In the genomic region with DNA sequence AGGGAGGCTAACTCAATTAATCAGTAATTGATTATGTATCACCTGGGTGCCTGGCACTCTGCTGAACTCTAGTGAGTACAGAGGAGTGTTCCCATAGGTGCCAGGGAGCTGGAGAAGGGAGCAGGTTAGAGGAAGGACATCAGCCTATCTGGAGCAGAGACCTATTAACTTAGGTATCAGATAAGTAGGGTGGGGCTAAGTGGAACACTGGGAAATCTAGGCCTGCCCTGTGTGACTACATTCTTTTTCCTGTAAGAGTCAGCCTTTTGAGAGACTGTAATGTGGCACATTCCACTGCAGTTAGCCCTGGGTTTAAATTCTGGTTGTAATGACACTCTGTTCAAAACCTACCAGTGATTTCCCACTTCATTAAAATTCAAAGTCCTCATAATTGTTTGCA, we compare ENCODE assay signal across 11 cellular contexts. TPM values are rescaled to one million over a fixed set of nuclear protein-coding genes. Genes with fewer than 3 reads are reported as not detected.
A peak's percentile ranks its signal among the peaks of the same experiment; 100 is the strongest.
DNase-seq lines count a peak whose midpoint lies in the region; ATAC-seq, FAIRE-seq and TF ChIP-seq lines count a peak whose summit lies in the region.
"Had no signal": no experiment of that assay in that cellular context is flagged by ENCODE, and none has a peak within 500 bp of the region (broad histone marks: within the 10 kb centered on the region; RNA-seq: fewer than 3 reads in every experiment).

No MANE protein-coding gene starts in this region.

- intact Hi-C loops in HCT116 (cut with micrococcal nuclease): no loop called here
- intact Hi-C loops in vagina (cut with DNase I): no loop called here

- peak; percentile 83 for ATAC-seq in HCT116
- no peak for ATAC-seq in GM18867 (IDR thresholded peaks at IDR 0.05; ENCODE audit: unreplicated experiment)
- ATAC-seq in GM21381 (IDR thresholded peaks at IDR 0.05; ENCODE audit: unreplicated experiment): no peak
- no peak for ATAC-seq in GM21390 (IDR thresholded peaks at IDR 0.05; ENCODE audit: unreplicated experiment)

- H3K9ac ChIP-seq in HCT116 (ENCODE audit: low read length): no peak overlapping the region

- H3K9me3 ChIP-seq in HCT116 (ENCODE audit: control insufficient read depth in 1 of 2, insufficient read depth in 1 of 2, low read depth in 1 of 2, low read length in 2 of 2): no peaks in the 10 kb centered on the region
- H3K9me3 ChIP-seq in small intestine (ENCODE audit: control insufficient read depth, low read depth): no peaks in the 10 kb centered on the region
- H3K9me3 ChIP-seq in vagina: no peaks in the 10 kb centered on the region

- H3K9me2 ChIP-seq in HCT116 (ENCODE audit: insufficient read depth): no peaks in the 10 kb centered on the region

- FAIRE-seq in small intestine (lab: Jason Lieb, UNC): no peak

- H3K27ac ChIP-seq in HCT116 (ENCODE audit: low read depth, low read length) (no peak overlapping the region), small intestine (ENCODE audit: low read depth in 1 of 2, low read length in 1 of 2) (peak overlapping the region; percentile 82 to 89), vagina (no peak overlapping the region)

- H3K4me1 ChIP-seq in HCT116 (ENCODE audit: control insufficient read depth in 1 of 2, insufficient read depth in 2 of 2, low read length in 2 of 2) (peaks cover 2 to 13% of the 10 kb centered on the region in 2 experiments; a peak in 2 of 4 replicates), small intestine (ENCODE audit: control insufficient read depth in 2 of 2, insufficient read depth in 1 of 2, low read depth in 1 of 2, low read length in 1 of 2) (peaks cover 0 to 4% of the 10 kb centered on the region in 2 donors), vagina (peaks cover 48% of the 10 kb centered on the region)

- no peak overlapping the region for H2AFZ ChIP-seq in HCT116 (ENCODE audit: low read depth, low read length, poor library complexity, severe bottlenecking)

- DNase-seq in HCT116 (ENCODE audit: low read depth, low spot score) (no peak), astrocyte of the hippocampus (ENCODE audit: low read depth, low spot score) (peak; percentile 42), iPS-NIHi11 (ENCODE audit: low spot score) (peak; percentile 28), small intestine (peak; percentile 95), vagina (ENCODE audit: extremely low spot score in 2 of 2) (no peak)
- DNase-seq: activated CD4-positive, alpha-beta T cell treated with anti-CD3 and anti-CD28 coated beads, Interleukin-2, amount 50 U/mL, for 48 hours; midbrain; SHP77 had no signal

- no peak for TF ChIP-seq POLR2A in HCT116 (IDR thresholded peaks at IDR 0.05; ENCODE audit: borderline replicate concordance, extremely low read depth, insufficient read depth, insufficient read length)
- TF ChIP-seq POLR2A in vagina (IDR thresholded peaks at IDR 0.05): no peak

- peak overlapping the region; percentile 32 for H3K4me2 ChIP-seq in HCT116 (ENCODE audit: low read length)

- POLR2A ChIA-PET in HCT116 (lab: Charles Lee): interaction anchor here (1.7 kb wide), 1 partner anchor 12 kb away, joined by 10 read pairs; the partner anchor contains the start of gene STX12

- TF ChIP-seq RAD21 in HCT116 (IDR thresholded peaks at IDR 0.05; ENCODE audit: low read depth): no peak

- TF ChIP-seq CTCF in HCT116 (IDR thresholded peaks at IDR 0.05 in 2 of 3, conservative IDR thresholded peaks at IDR 0.05 in 1 of 3; ENCODE audit: borderline replicate concordance in 1 of 3, insufficient read depth in 1 of 3, low read depth in 2 of 3, low read length in 2 of 3) (no peak), vagina (IDR thresholded peaks at IDR 0.05) (no peak)

- H3K79me2 ChIP-seq in HCT116 (ENCODE audit: insufficient read depth, low read length): peaks cover 8% of the 10 kb centered on the region; the same call in 1 of the 2 replicates

- BruUV-seq in HCT116 (replicated peaks; lab: Mats Ljungman, UMichigan): no TSS peak

- H3K4me3 ChIP-seq in HCT116 (replicated peaks in 1 of 2; ENCODE audit: low read depth in 1 of 2, low read length in 2 of 2) (no peak overlapping the region), small intestine (ENCODE audit: low read depth in 1 of 2, low read length in 2 of 2) (no peak overlapping the region), vagina (no peak overlapping the region)

- CTCF ChIA-PET in HCT116 (lab: Charles Lee): interaction anchor here (1.0 kb wide), 1 partner anchor 13 kb away, joined by 3 read pairs; the partner anchor contains the start of gene STX12

- H3K36me3 ChIP-seq in HCT116 (ENCODE audit: control insufficient read depth in 1 of 2, insufficient read depth in 2 of 2, low read length in 2 of 2) (peaks cover 2 to 8% of the 10 kb centered on the region in 2 experiments; a peak in 1 of 4 replicates), small intestine (ENCODE audit: control insufficient read depth in 2 of 2, insufficient read depth in 2 of 2, low read length in 2 of 2) (peaks cover 2 to 3% of the 10 kb centered on the region in 2 donors), vagina (peaks cover 3 to 12% of the 10 kb centered on the region in 2 donors)

- RAD21 ChIA-PET in HCT116 (lab: Charles Lee; ENCODE audit: low non-redundant PET in 1 of 2, low total read pairs in 2 of 2, uncharacterized antibody in 2 of 2, unreplicated experiment in 2 of 2): no interaction called here

- H3K27me3 ChIP-seq in HCT116 (ENCODE audit: insufficient read depth, low read length): no peaks in the 10 kb centered on the region
- no peaks in the 10 kb centered on the region for H3K27me3 ChIP-seq in small intestine (ENCODE audit: control insufficient read depth in 2 of 2, insufficient read depth in 2 of 2, low read length in 2 of 2)
- H3K27me3 ChIP-seq in vagina: no peaks in the 10 kb centered on the region

- no peaks in the 10 kb centered on the region for H4K20me1 ChIP-seq in HCT116 (ENCODE audit: insufficient read depth)

TF ChIP-seq in HCT116, 20 proteins besides CTCF, POLR2A, EP300 and RAD21:
- no peak for TF ChIP-seq SRF (IDR thresholded peaks at IDR 0.05; ENCODE audit: low read depth)
- TF ChIP-seq POLR2AphosphoS5 (IDR thresholded peaks at IDR 0.05; ENCODE audit: low read depth, low read length): 0 out of 2 replicates have a peak, but pooled peaks have one; percentile 21
- TF ChIP-seq EZH2phosphoT487 (IDR thresholded peaks at IDR 0.05; ENCODE audit: borderline replicate concordance): no peak

RNA-seq across cellular contexts. Expression of gene STX12, which starts 12.7 kb away (rescaled TPM):
- total RNA-seq in HCT116 (2021; ENCODE audit: unreplicated experiment) (27.6 TPM), vagina (34.6 TPM)
- 9.3 and 11.3 TPM in 2 replicates for polyA plus RNA-seq in HCT116 (2012)
- 10 to 100 TPM; 34.8 to 63.3 (median 53.8) TPM for polyA plus RNA-seq in small intestine

RNA-seq across cellular contexts. Expression of gene PPP1R8, which starts 44.8 kb away (rescaled TPM):
- 57.4 TPM for total RNA-seq in HCT116 (2021; ENCODE audit: unreplicated experiment)
- polyA plus RNA-seq in HCT116 (2012): 49.0 and 50.0 TPM in 2 replicates
- 10 to 100 TPM; 26.6 to 30.0 (median 29.9) TPM for polyA plus RNA-seq in small intestine
- 33.4 TPM for total RNA-seq in vagina

Comparison
In these comparisons a context has a peak if more than half of its experiments do, and no peak if none do; other contexts are left out.
1. DNase-seq: peak in astrocyte of the hippocampus (single experiment), iPS-NIHi11 (single experiment) and small intestine (single experiment); none in HCT116 (single experiment) and vagina (0 of 2).
2. H3K27ac ChIP-seq: peak in small intestine (2 of 2); none in HCT116 (single experiment) and vagina (single experiment).